Comparison of ENCODE assay signal across 25 cellular contexts in the genomic region with DNA sequence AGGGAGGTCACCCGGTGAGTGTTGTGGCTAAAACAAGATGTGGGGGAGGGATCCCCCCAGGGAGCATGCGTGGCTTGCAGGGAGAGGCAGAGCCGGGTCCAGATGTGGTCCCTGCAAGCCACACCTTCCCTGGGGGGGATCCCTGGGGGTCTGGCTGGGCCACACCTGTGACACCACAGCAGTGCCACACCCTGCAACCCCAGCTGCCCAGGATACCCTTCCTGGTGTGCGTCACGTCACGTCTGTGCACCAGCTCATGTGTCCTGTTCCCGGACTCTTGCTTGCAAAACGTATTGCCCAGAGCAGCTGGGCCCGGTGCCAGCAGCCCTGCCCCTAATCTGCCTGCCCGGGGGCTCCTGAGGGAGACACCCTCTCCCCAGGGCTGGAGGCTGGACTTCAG. TPM values are rescaled to one million over a fixed set of nuclear protein-coding genes. Genes with fewer than 3 reads are reported as not detected.
DNase-seq lines count a peak whose midpoint lies in the region; ATAC-seq and TF ChIP-seq lines count a peak whose summit lies in the region.
"Had no signal": no experiment of that assay in that cellular context is flagged by ENCODE, and none has a peak within 500 bp of the region (broad histone marks: within the 10 kb centered on the region; RNA-seq: fewer than 3 reads in every experiment).

No MANE protein-coding gene starts in this region.

- no peaks in the 10 kb centered on the region for H3K27me3 Mint-ChIP-seq in activated B cell treated with CpG ODN at 0.5 μM for 24 hours
- H3K27me3 Mint-ChIP-seq: activated CD4-positive, alpha-beta memory T cell treated with anti-CD3 and anti-CD28 coated beads for 36 hours; activated naive CD4-positive, alpha-beta T cell treated with anti-CD3 and anti-CD28 coated beads, Interleukin-2, amount 10 ng/mL, durations not matched to agents 7 days and 5 days had no signal

- peak; percentile 61 for DNase-seq in SK-N-SH
- DNase-seq in activated B cell treated with CpG ODN at 0.5 μM for 24 hours, result no peak
- peak; percentile 12 for DNase-seq in kidney tubule cell (ENCODE audit: low spot score)
- no peak for DNase-seq in spleen
- DNase-seq in activated effector memory CD4-positive, alpha-beta T cell treated with anti-CD3 and anti-CD28 coated beads, Interleukin-2, amount 50 U/mL, for 16 hours, result no peak
- DNase-seq: activated CD4-positive, alpha-beta memory T cell treated with anti-CD3 and anti-CD28 coated beads for 36 hours; activated naive CD4-positive, alpha-beta T cell treated with anti-CD3 and anti-CD28 coated beads, Interleukin-2, amount 10 ng/mL, durations not matched to agents 7 days and 5 days; activated T-cell treated with anti-CD3 and anti-CD28 coated beads, Interleukin-2, amount 50 U/mL, for 1 hour; C1 segment of cervical spinal cord; effector memory CD8-positive, alpha-beta T cell; GDM1; hippocampal formation; mesenchymal stem cell; natural killer cell; NCI-H187; NCI-H446; SHP77 treated with DMSO at 0.1 percent for 48 hours; stimulated activated CD4-positive, alpha-beta T cell treated with anti-CD3 and anti-CD28 coated beads, Interleukin-2, amount 100 ng/mL, for 48 hours; T-helper 1 cell had no signal

- H3K9ac ChIP-seq in SK-N-SH, result no peak overlapping the region
- H3K9ac ChIP-seq: parathyroid adenoma had no signal

- TF ChIP-seq CTCF in SK-N-SH (IDR thresholded peaks at IDR 0.05), result no peak
- no peak for TF ChIP-seq CTCF in activated B cell treated with CpG ODN at 0.5 μM for 24 hours (IDR thresholded peaks at IDR 0.05)
- TF ChIP-seq CTCF in spleen (IDR thresholded peaks at IDR 0.05 in 8 of 11, conservative IDR thresholded peaks at IDR 0.05 in 3 of 11), result no peak

- H3K27me3 ChIP-seq in SK-N-SH (ENCODE audit: insufficient read depth) (0 out of 2 replicates have a peak, but pooled peaks cover 6% of the 10 kb centered on the region), spleen (replicated peaks in 1 of 7) (peaks cover 0 to 47% (median 0%) of the 10 kb centered on the region in 7 donors)

- no peaks in the 10 kb centered on the region for H3K9me2 ChIP-seq in SK-N-SH

- CTCF ChIA-PET in SK-N-SH (lab: Yijun Ruan, JAX), result interaction anchor here (0.8 kb wide), 1 partner anchor 15 kb away, joined by 3 read pairs; no protein-coding TSS in a partner anchor
- CTCF ChIA-PET in activated B cell treated with CpG ODN at 0.5 μM for 24 hours (lab: Charles Lee), result no interaction called here

- intact Hi-C loops in activated B cell treated with CpG ODN at 0.5 μM for 24 hours (cut with micrococcal nuclease), result no loop called here
- intact Hi-C loops in spleen (cut with DNase I; ENCODE audit: low total_unique reads), result no loop called here

- H3K4me1 ChIP-seq in SK-N-SH (ENCODE audit: control insufficient read depth in 1 of 2, insufficient read depth in 2 of 2, low read depth in 1 of 2, low read length in 1 of 2) (peaks cover 0 to 25% of the 10 kb centered on the region in 2 experiments; a peak in 1 of 4 replicates), spleen (peaks cover 0 to 33% (median 10%) of the 10 kb centered on the region in 6 donors)
- H3K4me1 ChIP-seq: A549, parathyroid adenoma had no signal

- H3K27ac ChIP-seq in SK-N-SH (ENCODE audit: low read depth in 2 of 2, low read length in 1 of 2), result no peak overlapping the region
- no peak overlapping the region for H3K27ac ChIP-seq in spleen
- H3K27ac ChIP-seq: A549, parathyroid adenoma, VCaP had no signal

- POLR2A ChIA-PET in SK-N-SH (lab: Yijun Ruan, JAX), result no interaction called here
- POLR2A ChIA-PET in activated B cell treated with CpG ODN at 0.5 μM for 24 hours (lab: Charles Lee), result interaction anchor here (0.6 to 1.4 kb wide), 3 partner anchors 89 to 99 kb away, joined by 3 to 7 read pairs (median 3); no protein-coding TSS in a partner anchor

- no peak for TF ChIP-seq RAD21 in SK-N-SH (IDR thresholded peaks at IDR 0.05; ENCODE audit: low read length)

- no peaks in the 10 kb centered on the region for H3K79me2 ChIP-seq in SK-N-SH (ENCODE audit: insufficient read depth)
- H3K79me2 ChIP-seq: parathyroid adenoma had no signal

- H3K36me3 Mint-ChIP-seq in activated B cell treated with CpG ODN at 0.5 μM for 24 hours (ENCODE audit: low read depth), result no peaks in the 10 kb centered on the region
- H3K36me3 Mint-ChIP-seq: activated CD4-positive, alpha-beta memory T cell treated with anti-CD3 and anti-CD28 coated beads for 36 hours; activated naive CD4-positive, alpha-beta T cell treated with anti-CD3 and anti-CD28 coated beads, Interleukin-2, amount 10 ng/mL, durations not matched to agents 7 days and 5 days; natural killer cell had no signal

- H3K4me1 Mint-ChIP-seq in activated B cell treated with CpG ODN at 0.5 μM for 24 hours, result peaks cover 47% of the 10 kb centered on the region
- H3K4me1 Mint-ChIP-seq: activated naive CD4-positive, alpha-beta T cell treated with anti-CD3 and anti-CD28 coated beads, Interleukin-2, amount 10 ng/mL, durations not matched to agents 7 days and 5 days; natural killer cell had no signal

- TF ChIP-seq EP300 in SK-N-SH (IDR thresholded peaks at IDR 0.05; ENCODE audit: borderline replicate concordance in 1 of 2, low read depth in 1 of 2, low read length in 1 of 2), result no peak

- no peak overlapping the region for H3K27ac Mint-ChIP-seq in activated B cell treated with CpG ODN at 0.5 μM for 24 hours
- H3K27ac Mint-ChIP-seq: activated CD4-positive, alpha-beta memory T cell treated with anti-CD3 and anti-CD28 coated beads for 36 hours; activated naive CD4-positive, alpha-beta T cell treated with anti-CD3 and anti-CD28 coated beads, Interleukin-2, amount 10 ng/mL, durations not matched to agents 7 days and 5 days; effector memory CD8-positive, alpha-beta T cell; natural killer cell had no signal

- H3K4me3 ChIP-seq in SK-N-SH (ENCODE audit: low read depth in 2 of 2, low read length in 1 of 2) (no peak overlapping the region), spleen (no peak overlapping the region)
- H3K4me3 ChIP-seq: A549 had no signal

- TF ChIP-seq POLR2A in spleen (IDR thresholded peaks at IDR 0.05), result no peak

- H3K36me3 ChIP-seq in SK-N-SH (replicated peaks in 1 of 2; ENCODE audit: control insufficient read depth in 1 of 2, insufficient read depth in 2 of 2, low read length in 1 of 2), result no peaks in the 10 kb centered on the region
- no peaks in the 10 kb centered on the region for H3K36me3 ChIP-seq in spleen

- ATAC-seq in SK-N-SH treated with all-trans-retinoic acid at 6 μM for 48 hours (no peak), activated B cell treated with CpG ODN at 0.5 μM for 24 hours (ENCODE audit: low read depth) (peak; percentile 37), GM21528 (IDR thresholded peaks at IDR 0.05; ENCODE audit: low FRiP score, unreplicated experiment) (no peak), HG02884 (IDR thresholded peaks at IDR 0.05; ENCODE audit: unreplicated experiment) (no peak)
- ATAC-seq: effector memory CD8-positive, alpha-beta T cell; natural killer cell had no signal

- H3K9me3 ChIP-seq in SK-N-SH (no peaks in the 10 kb centered on the region), spleen (no peaks in the 10 kb centered on the region)
- H3K9me3 ChIP-seq: A549 had no signal

- H4K20me1 ChIP-seq in SK-N-SH (ENCODE audit: insufficient read depth), result no peaks in the 10 kb centered on the region

- H3K4me3 Mint-ChIP-seq in activated B cell treated with CpG ODN at 0.5 μM for 24 hours, result peak overlapping the region; percentile 7
- H3K4me3 Mint-ChIP-seq: activated CD4-positive, alpha-beta memory T cell treated with anti-CD3 and anti-CD28 coated beads for 36 hours; activated naive CD4-positive, alpha-beta T cell treated with anti-CD3 and anti-CD28 coated beads, Interleukin-2, amount 10 ng/mL, durations not matched to agents 7 days and 5 days; effector memory CD8-positive, alpha-beta T cell; natural killer cell had no signal

- H2AFZ ChIP-seq in SK-N-SH (ENCODE audit: low read depth), result no peak overlapping the region
- H2AFZ ChIP-seq: parathyroid adenoma had no signal

- 3% methylated on average over 6 of the region's 10 CpGs for WGBS in SK-N-SH (ENCODE audit: low lambda C conversion rate)
- 25 to 53% (median 28%) methylated on average over 7 to 10 of the region's 10 CpGs for WGBS in spleen, 5 donors

- no peaks in the 10 kb centered on the region for H3K9me3 Mint-ChIP-seq in activated B cell treated with CpG ODN at 0.5 μM for 24 hours
- H3K9me3 Mint-ChIP-seq: activated CD4-positive, alpha-beta memory T cell treated with anti-CD3 and anti-CD28 coated beads for 36 hours; activated naive CD4-positive, alpha-beta T cell treated with anti-CD3 and anti-CD28 coated beads, Interleukin-2, amount 10 ng/mL, durations not matched to agents 7 days and 5 days; effector memory CD8-positive, alpha-beta T cell; natural killer cell had no signal

- H3K4me2 ChIP-seq in SK-N-SH, result no peak overlapping the region
- H3K4me2 ChIP-seq: A549 had no signal

- no peaks in the 10 kb centered on the region for H3F3A ChIP-seq in SK-N-SH (replicated peaks; ENCODE audit: insufficient read depth)

TF ChIP-seq in SK-N-SH, 30 proteins besides CTCF, POLR2A, EP300 and RAD21 (continues in another document):
- no peak for TF ChIP-seq SMC3 (IDR thresholded peaks at IDR 0.05; ENCODE audit: low read depth, low read length)
- TF ChIP-seq FOXM1 (IDR thresholded peaks at IDR 0.05; ENCODE audit: low read depth), result no peak
- no peak for TF ChIP-seq SIN3A (IDR thresholded peaks at IDR 0.05; ENCODE audit: borderline replicate concordance, low read depth, low read length)

TF ChIP-seq in SK-N-SH treated with all-trans-retinoic acid at 6 μM for 48 hours, 23 proteins besides CTCF, POLR2A, EP300 and RAD21:
- TF ChIP-seq ZFP3 (CRISPR knock-in tag; IDR thresholded peaks at IDR 0.05), result no peak
- no peak for TF ChIP-seq CREB5 (CRISPR knock-in tag; IDR thresholded peaks at IDR 0.05; ENCODE audit: low read depth)
- no peak for TF ChIP-seq TCF4 (CRISPR knock-in tag; IDR thresholded peaks at IDR 0.05; ENCODE audit: borderline replicate concordance)
- no peak for TF ChIP-seq ZFP30 (CRISPR knock-in tag; IDR thresholded peaks at IDR 0.05)

RNA-seq across cellular contexts. Expression of gene ACSF3, which starts 26.0 kb away (rescaled TPM):
- 14.9 and 18.8 TPM in 2 replicates for polyA plus RNA-seq in SK-N-SH (2012; rRNA removed)
- polyA plus RNA-seq in SK-N-SH (2012; cell fraction: cytosol; rRNA removed), result 9.1 and 11.1 TPM in 2 replicates
- polyA plus RNA-seq in SK-N-SH (2012; cell fraction: nucleus; rRNA removed), result 25.9 and 33.9 TPM in 2 replicates
- 59.6 and 78.0 TPM in 2 replicates for total RNA-seq in activated B cell treated with CpG ODN at 0.5 μM for 24 hours
- total RNA-seq in spleen, result 10 to 100 TPM; 39.9 to 68.1 (median 50.0) TPM
- 10 to 100 TPM; 35.4 to 50.2 (median 45.9) TPM for polyA plus RNA-seq in spleen

Comparison
In these comparisons a context has a peak if more than half of its experiments do, and no peak if none do; other contexts are left out.
1. DNase-seq: peak in SK-N-SH (single experiment) and kidney tubule cell (single experiment); none in activated B cell treated with CpG ODN at 0.5 μM for 24 hours (single experiment), spleen (single experiment) and activated effector memory CD4-positive, alpha-beta T cell treated with anti-CD3 and anti-CD28 coated beads, Interleukin-2, amount 50 U/mL, for 16 hours (single experiment).